Comparison of ENCODE assay signal across 4 cellular contexts in the genomic region with DNA sequence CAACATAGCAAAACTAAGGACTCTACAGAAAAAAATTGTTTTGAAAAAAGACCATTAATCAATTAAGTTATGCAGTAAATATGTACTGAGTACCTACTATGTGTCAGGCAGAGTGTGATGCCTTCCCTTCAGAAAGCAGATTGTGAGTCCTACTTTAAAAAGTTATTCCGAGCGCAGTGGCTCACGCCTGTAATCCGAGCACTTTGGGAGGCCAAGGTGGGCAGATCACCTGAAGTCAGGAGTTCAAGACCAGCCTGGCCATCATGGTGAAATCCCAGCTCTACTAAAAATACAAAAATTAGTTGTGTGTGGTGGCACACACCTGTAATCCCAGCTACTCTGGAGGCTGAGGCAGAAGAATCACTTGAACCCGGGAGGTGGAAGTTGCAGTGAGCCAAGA. TPM values are rescaled to one million over a fixed set of nuclear protein-coding genes. Genes with fewer than 3 reads are reported as not detected.
DNase-seq lines count a peak whose midpoint lies in the region; ATAC-seq, FAIRE-seq and TF ChIP-seq lines count a peak whose summit lies in the region.
"Not testable (repeated sequence)": the region's sequence is repeated elsewhere in the genome, so short reads cannot be mapped to it uniquely, and the experiment has no call there.

No MANE protein-coding gene starts in this region.

- not testable (repeated sequence) for BruUV-seq in MCF 10A (replicated peaks; lab: Mats Ljungman, UMichigan); HepG2 (replicated peaks; lab: Mats Ljungman, UMichigan)

- TF ChIP-seq POLR2A in HepG2 (IDR thresholded peaks at IDR 0.05; ENCODE audit: insufficient read depth in 1 of 2, low read depth in 2 of 2, low read length in 2 of 2), result not testable (repeated sequence)

- not testable (repeated sequence) for H3K9me2 ChIP-seq in Loucy (replicated peaks; ENCODE audit: low read depth, low read length)

- not testable (repeated sequence) for TF ChIP-seq RAD21 in HepG2 (CRISPR knock-in tag; IDR thresholded peaks at IDR 0.05)

- H3K27me3 Mint-ChIP-seq in MCF 10A (ENCODE audit: insufficient read depth, unreplicated experiment); neural crest cell (ENCODE audit: low read depth): not testable (repeated sequence)

- not testable (repeated sequence) for FAIRE-seq in HepG2 (lab: Jason Lieb, UNC)

- H3K9ac ChIP-seq in Loucy (ENCODE audit: low read depth, low read length, poor library complexity, severe bottlenecking); HepG2 (ENCODE audit: insufficient read depth, low read depth, low read length): not testable (repeated sequence)

- H3K36me3 ChIP-seq in Loucy (ENCODE audit: insufficient read depth, low read length); HepG2 (replicated peaks in 1 of 2; ENCODE audit: control insufficient read depth in 1 of 2, insufficient read depth in 2 of 2, low read length in 2 of 2): not testable (repeated sequence)

- intact Hi-C loops in MCF 10A (cut with micrococcal nuclease); HepG2 (cut with micrococcal nuclease; ENCODE audit: unreplicated experiment): not testable (repeated sequence)

- 95% methylated on average over 5 of the region's 5 CpGs for WGBS in HepG2 (ENCODE audit: low lambda C conversion rate)

- DNase-seq in MCF 10A (ENCODE audit: unreplicated experiment); HepG2 (ENCODE audit: low spot score); neural crest cell (ENCODE audit: low read depth, low spot score): not testable (repeated sequence)

- peak overlapping the region; percentile 93 for H3K4me2 ChIP-seq in Loucy (ENCODE audit: low read depth, low read length, poor library complexity, severe bottlenecking)
- H3K4me2 ChIP-seq in HepG2 (ENCODE audit: low read depth, low read length), result not testable (repeated sequence)

- in situ Hi-C loops in HepG2 (cut with HindIII; ENCODE audit: extremely low pct_ligation_motif_present, low pct_unique_long_range_greater_than_20kb), result loop anchor here (5.0 kb wide), 1 partner anchor 47 kb away; no protein-coding TSS in a partner anchor

- POLR2A ChIA-PET in MCF 10A (lab: Yijun Ruan, JAX), result interaction anchor here (0.6 to 10.2 kb wide), 4 partner anchors 23 to 57 kb away, joined by 3 to 157 read pairs (median 5); partner anchors contain the start of gene KIF11
- POLR2A ChIA-PET in HepG2 (lab: Yijun Ruan, JAX), result not testable (repeated sequence)

- H3K4me3 Mint-ChIP-seq in MCF 10A (ENCODE audit: unreplicated experiment), result not testable (repeated sequence)
- H3K4me3 Mint-ChIP-seq in neural crest cell, result peak overlapping the region; percentile 5

- not testable (repeated sequence) for H3K4me3 ChIP-seq in Loucy (ENCODE audit: low read length, poor library complexity, severe bottlenecking); HepG2 (replicated peaks in 1 of 3; ENCODE audit: insufficient read depth in 1 of 3, low read depth in 2 of 3, low read length in 3 of 3)

- ATAC-seq in HepG2, result not testable (repeated sequence)

- H3F3A ChIP-seq in Loucy (ENCODE audit: low read depth), result not testable (repeated sequence)

- not testable (repeated sequence) for H3K27ac ChIP-seq in HepG2 (ENCODE audit: extremely low read length, insufficient read depth, low read length)

- peaks cover 35% of the 10 kb centered on the region for H3K36me3 Mint-ChIP-seq in MCF 10A (ENCODE audit: insufficient read depth, unreplicated experiment)
- H3K36me3 Mint-ChIP-seq in neural crest cell (ENCODE audit: low read depth), result not testable (repeated sequence)

- H3K4me1 Mint-ChIP-seq in MCF 10A (ENCODE audit: insufficient read depth, unreplicated experiment), result peaks cover 43% of the 10 kb centered on the region
- peaks cover 40% of the 10 kb centered on the region for H3K4me1 Mint-ChIP-seq in neural crest cell

- peak overlapping the region; percentile 80 for H3K27ac Mint-ChIP-seq in MCF 10A (ENCODE audit: low read depth, unreplicated experiment)
- not testable (repeated sequence) for H3K27ac Mint-ChIP-seq in neural crest cell (ENCODE audit: unreplicated experiment)

- H3K4me1 ChIP-seq in Loucy (ENCODE audit: insufficient read depth, low read length, poor library complexity, severe bottlenecking) (peaks cover 38% of the 10 kb centered on the region), HepG2 (ENCODE audit: insufficient read depth, low read length) (peaks cover 38% of the 10 kb centered on the region)

- H4K20me1 ChIP-seq in Loucy (ENCODE audit: insufficient read depth, low read length, poor library complexity, severe bottlenecking), result peaks cover 16% of the 10 kb centered on the region
- H4K20me1 ChIP-seq in HepG2 (ENCODE audit: insufficient read depth, low read length), result not testable (repeated sequence)

- TF ChIP-seq EP300 in HepG2 (IDR thresholded peaks at IDR 0.05; ENCODE audit: low read depth in 2 of 2, low read length in 2 of 2); HepG2 (CRISPR knock-in tag; IDR thresholded peaks at IDR 0.05; ENCODE audit: borderline replicate concordance): not testable (repeated sequence)

- CTCF ChIA-PET in MCF 10A (lab: Yijun Ruan, JAX); HepG2 (lab: Yijun Ruan, JAX; ENCODE audit: low intra/inter-chr PET ratio, low total read pairs): not testable (repeated sequence)

- not testable (repeated sequence) for H2AFZ ChIP-seq in Loucy (ENCODE audit: low read length); HepG2 (ENCODE audit: low read length)

- TF ChIP-seq CTCF in Loucy (conservative IDR thresholded peaks at IDR 0.05; ENCODE audit: low read length); MCF 10A (IDR thresholded peaks at IDR 0.05; ENCODE audit: unreplicated experiment); HepG2 (CRISPR knock-in tag; IDR thresholded peaks at IDR 0.05); neural crest cell (conservative IDR thresholded peaks at IDR 0.05): not testable (repeated sequence)

- H3K79me2 ChIP-seq in Loucy (ENCODE audit: insufficient read depth, low read length), result peaks cover 72% of the 10 kb centered on the region
- peaks cover 71% of the 10 kb centered on the region for H3K79me2 ChIP-seq in HepG2 (ENCODE audit: insufficient read depth, low read length)

- not testable (repeated sequence) for H3K27me3 ChIP-seq in Loucy (ENCODE audit: insufficient read depth, low read length, poor library complexity, severe bottlenecking); HepG2 (ENCODE audit: control insufficient read depth in 1 of 2, insufficient read depth in 2 of 2, low read length in 2 of 2)

- not testable (repeated sequence) for H3K9me3 Mint-ChIP-seq in MCF 10A (ENCODE audit: unreplicated experiment); neural crest cell

- not testable (repeated sequence) for H3K9me3 ChIP-seq in Loucy (ENCODE audit: insufficient read depth, low read depth, low read length); HepG2 (ENCODE audit: low read length)

RNA-seq across cellular contexts. Expression of gene IDE, which starts 4.2 kb away (rescaled TPM):
- total RNA-seq in MCF 10A (2022) (54.6 and 66.4 TPM in 2 replicates), HepG2 (2016; rRNA removed; fragmentation: Illumina TruSeq; extraction: Trizol) (52.1 and 94.3 TPM in 2 replicates), neural crest cell (49.1 and 51.1 TPM in 2 replicates)
- total RNA-seq in HepG2 (2016; cell fraction: cytosol; rRNA removed; fragmentation: Illumina TruSeq; extraction: Trizol; ENCODE audit: low read depth), result 11.5 and 14.5 TPM in 2 replicates
- total RNA-seq in HepG2 (2016; cell fraction: insoluble cytoplasmic fraction; rRNA removed; fragmentation: Illumina TruSeq; extraction: Trizol), result 52.6 and 85.1 TPM in 2 replicates
- total RNA-seq in HepG2 (2016; cell fraction: membrane; rRNA removed; fragmentation: Illumina TruSeq; extraction: Trizol), result 15.4 and 18.2 TPM in 2 replicates
- 41.2 and 45.5 TPM in 2 replicates for total RNA-seq in HepG2 (2016; cell fraction: nucleus; rRNA removed; fragmentation: Illumina TruSeq; extraction: Trizol)
- 13.0 and 16.1 TPM in 2 replicates for polyA plus RNA-seq in HepG2 (2011; rRNA removed)
- 5.1 and 6.8 TPM in 2 replicates for polyA plus RNA-seq in HepG2 (2011; cell fraction: cytosol; rRNA removed)
- polyA plus RNA-seq in HepG2 (2011; cell fraction: nucleus; rRNA removed), result 10.7 and 12.6 TPM in 2 replicates
- 12.6 TPM in 2 replicates for polyA plus RNA-seq in HepG2 (2012)
- polyA plus RNA-seq in HepG2 (2016; cell fraction: cytosol; fragmentation: Illumina TruSeq; extraction: Trizol; ENCODE audit: low read depth), result 1.8 and 2.2 TPM in 2 replicates
- polyA plus RNA-seq in HepG2 (2016; cell fraction: insoluble cytoplasmic fraction; fragmentation: Illumina TruSeq; extraction: Trizol; ENCODE audit: low read depth), result 39.2 and 41.0 TPM in 2 replicates
- 7.3 and 7.4 TPM in 2 replicates for polyA plus RNA-seq in HepG2 (2016; cell fraction: membrane; fragmentation: Illumina TruSeq; extraction: Trizol; ENCODE audit: low read depth)
- polyA plus RNA-seq in HepG2 (2016; cell fraction: nucleus; fragmentation: Illumina TruSeq; extraction: Trizol; ENCODE audit: insufficient read depth, low read depth), result 26.7 and 30.2 TPM in 2 replicates
- 22.9 and 67.2 TPM in 2 replicates for polyA minus RNA-seq in HepG2 (2011; rRNA and poly(A)+ RNA removed; ENCODE audit: low replicate concordance)
- polyA minus RNA-seq in HepG2 (2011; cell fraction: cytosol; rRNA and poly(A)+ RNA removed), result 20.7 and 20.8 TPM in 2 replicates
- 33.0 and 34.4 TPM in 2 replicates for polyA minus RNA-seq in HepG2 (2011; cell fraction: nucleus; rRNA and poly(A)+ RNA removed)

RNA-seq across cellular contexts. Expression of gene KIF11, which starts 23.3 kb away (rescaled TPM):
- total RNA-seq in MCF 10A (2022), result 21.3 and 27.3 TPM in 2 replicates
- 38.4 and 62.8 TPM in 2 replicates for total RNA-seq in HepG2 (2016; rRNA removed; fragmentation: Illumina TruSeq; extraction: Trizol)
- total RNA-seq in HepG2 (2016; cell fraction: cytosol; rRNA removed; fragmentation: Illumina TruSeq; extraction: Trizol; ENCODE audit: low read depth), result 4.6 and 6.3 TPM in 2 replicates
- total RNA-seq in HepG2 (2016; cell fraction: insoluble cytoplasmic fraction; rRNA removed; fragmentation: Illumina TruSeq; extraction: Trizol), result 38.2 and 60.3 TPM in 2 replicates
- 10.6 and 12.9 TPM in 2 replicates for total RNA-seq in HepG2 (2016; cell fraction: membrane; rRNA removed; fragmentation: Illumina TruSeq; extraction: Trizol)
- 25.7 and 27.4 TPM in 2 replicates for total RNA-seq in HepG2 (2016; cell fraction: nucleus; rRNA removed; fragmentation: Illumina TruSeq; extraction: Trizol)
- polyA plus RNA-seq in HepG2 (2011; rRNA removed), result 4.4 and 8.7 TPM in 2 replicates
- polyA plus RNA-seq in HepG2 (2011; cell fraction: cytosol; rRNA removed), result 3.1 and 3.7 TPM in 2 replicates
- polyA plus RNA-seq in HepG2 (2011; cell fraction: nucleus; rRNA removed), result 2.4 and 2.5 TPM in 2 replicates
- 5.4 and 15.7 TPM in 2 replicates for polyA plus RNA-seq in HepG2 (2012)
- 1.4 and 1.8 TPM in 2 replicates for polyA plus RNA-seq in HepG2 (2016; cell fraction: cytosol; fragmentation: Illumina TruSeq; extraction: Trizol; ENCODE audit: low read depth)
- 45.8 and 45.9 TPM in 2 replicates for polyA plus RNA-seq in HepG2 (2016; cell fraction: insoluble cytoplasmic fraction; fragmentation: Illumina TruSeq; extraction: Trizol; ENCODE audit: low read depth)
- polyA plus RNA-seq in HepG2 (2016; cell fraction: membrane; fragmentation: Illumina TruSeq; extraction: Trizol; ENCODE audit: low read depth), result 4.6 and 5.6 TPM in 2 replicates
- 27.1 and 27.7 TPM in 2 replicates for polyA plus RNA-seq in HepG2 (2016; cell fraction: nucleus; fragmentation: Illumina TruSeq; extraction: Trizol; ENCODE audit: insufficient read depth, low read depth)
- polyA minus RNA-seq in HepG2 (2011; rRNA and poly(A)+ RNA removed; ENCODE audit: low replicate concordance), result 2.2 and 9.9 TPM in 2 replicates
- 8.8 and 10.4 TPM in 2 replicates for polyA minus RNA-seq in HepG2 (2011; cell fraction: cytosol; rRNA and poly(A)+ RNA removed)
- 10.4 and 11.5 TPM in 2 replicates for polyA minus RNA-seq in HepG2 (2011; cell fraction: nucleus; rRNA and poly(A)+ RNA removed)
- total RNA-seq in neural crest cell, result 70.8 and 71.5 TPM in 2 replicates
